Comparison of ENCODE assay signal across 20 cellular contexts in genomic region chr1:111196213-111196612, GRCh38. TPM values are rescaled to one million over a fixed set of nuclear protein-coding genes. Genes with fewer than 3 reads are reported as not detected.
DNase-seq lines count a peak whose midpoint lies in the region; ATAC-seq and TF ChIP-seq lines count a peak whose summit lies in the region.
"Had no signal": no experiment of that assay in that cellular context is flagged by ENCODE, and none has a peak within 500 bp of the region (broad histone marks: within the 10 kb centered on the region; RNA-seq: fewer than 3 reads in every experiment).

No MANE protein-coding gene starts in this region.

- DNase-seq in activated naive CD4-positive, alpha-beta T cell treated with anti-CD3 and anti-CD28 coated beads for 36 hours, result no peak
- DNase-seq in activated naive CD4-positive, alpha-beta T cell treated with anti-CD3 and anti-CD28 coated beads, Interleukin-2, amount 50 U/mL, for 16 hours, result no peak
- DNase-seq in activated CD4-positive, alpha-beta memory T cell treated with anti-CD3 and anti-CD28 coated beads, Interleukin-2, amount 10 ng/mL, durations not matched to agents 7 days and 5 days, result no peak
- DNase-seq in left lobe of liver (ENCODE audit: low spot score), result peak; percentile 32
- no peak for DNase-seq in upper lobe of right lung
- DNase-seq in NCI-H2171 treated with DMSO at 0.1 percent for 48 hours (lab: John Stamatoyannopoulos, UW), result no peak
- DNase-seq: aorta, Caco-2, heart left ventricle, MM.1S, NCI-H2029, NCI-H524, SHP77, stomach, uterus had no signal

- H3K27me3 ChIP-seq in upper lobe of right lung, result no peaks in the 10 kb centered on the region
- H3K27me3 ChIP-seq: neural progenitor cell, stomach, uterus had no signal

- H3K27me3 Mint-ChIP-seq in activated naive CD4-positive, alpha-beta T cell treated with anti-CD3 and anti-CD28 coated beads for 36 hours (ENCODE audit: low read depth), result no peaks in the 10 kb centered on the region
- H3K27me3 Mint-ChIP-seq in activated CD4-positive, alpha-beta memory T cell treated with anti-CD3 and anti-CD28 coated beads, Interleukin-2, amount 10 ng/mL, durations not matched to agents 7 days and 5 days, result no peaks in the 10 kb centered on the region

- ATAC-seq in left lobe of liver, result no peak
- no peak for ATAC-seq in upper lobe of right lung
- ATAC-seq in HG03342 (IDR thresholded peaks at IDR 0.05; ENCODE audit: unreplicated experiment), result no peak
- ATAC-seq in HG03378 (IDR thresholded peaks at IDR 0.05; ENCODE audit: unreplicated experiment), result no peak
- ATAC-seq: heart left ventricle, HepG2 had no signal

- intact Hi-C loops in activated naive CD4-positive, alpha-beta T cell treated with anti-CD3 and anti-CD28 coated beads for 36 hours (cut with micrococcal nuclease), result no loop called here
- intact Hi-C loops in upper lobe of right lung (cut with DNase I), result no loop called here

- TF ChIP-seq CTCF in upper lobe of right lung (IDR thresholded peaks at IDR 0.05), result no peak

- peak overlapping the region; percentile 99 for H3K27ac Mint-ChIP-seq in activated naive CD4-positive, alpha-beta T cell treated with anti-CD3 and anti-CD28 coated beads for 36 hours
- peak overlapping the region; percentile 93 for H3K27ac Mint-ChIP-seq in activated CD4-positive, alpha-beta memory T cell treated with anti-CD3 and anti-CD28 coated beads, Interleukin-2, amount 10 ng/mL, durations not matched to agents 7 days and 5 days
- H3K27ac Mint-ChIP-seq: neural progenitor cell had no signal

- CTCF ChIA-PET in activated naive CD4-positive, alpha-beta T cell treated with anti-CD3 and anti-CD28 coated beads for 36 hours (lab: Charles Lee), result interaction anchor here (1.0 to 13.5 kb wide), 4 partner anchors 23 to 204 kb away, joined by 3 to 234 read pairs (median 9); no protein-coding TSS in a partner anchor
- CTCF ChIA-PET in activated CD4-positive, alpha-beta memory T cell treated with anti-CD3 and anti-CD28 coated beads, Interleukin-2, amount 10 ng/mL, durations not matched to agents 7 days and 5 days (lab: Charles Lee), result interaction anchor here (0.9 to 10.6 kb wide), 4 partner anchors 21 to 204 kb away, joined by 3 to 275 read pairs (median 21); no protein-coding TSS in a partner anchor

- POLR2A ChIA-PET in activated CD4-positive, alpha-beta memory T cell treated with anti-CD3 and anti-CD28 coated beads, Interleukin-2, amount 10 ng/mL, durations not matched to agents 7 days and 5 days (lab: Charles Lee), result interaction anchor here (1.5 to 14.7 kb wide), 3 partner anchors 9 to 56 kb away, joined by 4 to 590 read pairs (median 15); partner anchors contain the start of genes CEPT1 and DRAM2

- H3K9me3 Mint-ChIP-seq in activated naive CD4-positive, alpha-beta T cell treated with anti-CD3 and anti-CD28 coated beads for 36 hours, result no peaks in the 10 kb centered on the region
- no peaks in the 10 kb centered on the region for H3K9me3 Mint-ChIP-seq in activated CD4-positive, alpha-beta memory T cell treated with anti-CD3 and anti-CD28 coated beads, Interleukin-2, amount 10 ng/mL, durations not matched to agents 7 days and 5 days
- H3K9me3 Mint-ChIP-seq: neural progenitor cell had no signal

- H3K27ac ChIP-seq in upper lobe of right lung, result peak overlapping the region; percentile 28
- H3K27ac ChIP-seq: neural progenitor cell, uterus had no signal

- H3K36me3 Mint-ChIP-seq in activated naive CD4-positive, alpha-beta T cell treated with anti-CD3 and anti-CD28 coated beads for 36 hours (ENCODE audit: low read depth), result peaks cover 94% of the 10 kb centered on the region
- peaks cover 92% of the 10 kb centered on the region for H3K36me3 Mint-ChIP-seq in activated CD4-positive, alpha-beta memory T cell treated with anti-CD3 and anti-CD28 coated beads, Interleukin-2, amount 10 ng/mL, durations not matched to agents 7 days and 5 days (ENCODE audit: low read depth)
- H3K36me3 Mint-ChIP-seq: neural progenitor cell had no signal

- peaks cover 33% of the 10 kb centered on the region for H3K36me3 ChIP-seq in upper lobe of right lung
- H3K36me3 ChIP-seq: neural progenitor cell, uterus had no signal

- peak overlapping the region; percentile 55 for H3K4me3 ChIP-seq in upper lobe of right lung
- H3K4me3 ChIP-seq: neural progenitor cell, uterus had no signal

- H3K4me1 ChIP-seq in upper lobe of right lung, result peaks cover 70% of the 10 kb centered on the region
- H3K4me1 ChIP-seq: neural progenitor cell, uterus had no signal

- H3K4me1 Mint-ChIP-seq in activated naive CD4-positive, alpha-beta T cell treated with anti-CD3 and anti-CD28 coated beads for 36 hours (ENCODE audit: low read depth), result peaks cover 71% of the 10 kb centered on the region
- H3K4me1 Mint-ChIP-seq in activated CD4-positive, alpha-beta memory T cell treated with anti-CD3 and anti-CD28 coated beads, Interleukin-2, amount 10 ng/mL, durations not matched to agents 7 days and 5 days, result peaks cover 76% of the 10 kb centered on the region

- peak overlapping the region; percentile 98 for H3K4me3 Mint-ChIP-seq in activated naive CD4-positive, alpha-beta T cell treated with anti-CD3 and anti-CD28 coated beads for 36 hours
- H3K4me3 Mint-ChIP-seq in activated CD4-positive, alpha-beta memory T cell treated with anti-CD3 and anti-CD28 coated beads, Interleukin-2, amount 10 ng/mL, durations not matched to agents 7 days and 5 days, result peak overlapping the region; percentile 96
- H3K4me3 Mint-ChIP-seq: neural progenitor cell had no signal

- H3K9me3 ChIP-seq in upper lobe of right lung, result no peaks in the 10 kb centered on the region
- H3K9me3 ChIP-seq: Caco-2, heart left ventricle, stomach, uterus had no signal

RNA-seq across cellular contexts. Expression of gene DENND2D, which starts 4.2 kb away (rescaled TPM):
- total RNA-seq in activated naive CD4-positive, alpha-beta T cell treated with anti-CD3 and anti-CD28 coated beads for 36 hours, result 100 to 1,000 TPM; 210 to 213 TPM
- 100 to 1,000 TPM; 207 to 210 TPM for total RNA-seq in activated CD4-positive, alpha-beta memory T cell treated with anti-CD3 and anti-CD28 coated beads, Interleukin-2, amount 10 ng/mL, durations not matched to agents 7 days and 5 days
- total RNA-seq in left lobe of liver, result 14.9 TPM
- total RNA-seq in upper lobe of right lung, result 78.2 TPM

RNA-seq across cellular contexts. Expression of gene CHI3L2, which starts 31.3 kb away (rescaled TPM):
- 1 to 10 TPM; 5.3 to 5.5 TPM for total RNA-seq in activated naive CD4-positive, alpha-beta T cell treated with anti-CD3 and anti-CD28 coated beads for 36 hours
- 1 to 10 TPM; 8.5 to 9.0 TPM for total RNA-seq in activated CD4-positive, alpha-beta memory T cell treated with anti-CD3 and anti-CD28 coated beads, Interleukin-2, amount 10 ng/mL, durations not matched to agents 7 days and 5 days
- total RNA-seq in left lobe of liver (0.23 TPM), upper lobe of right lung (50.3 TPM)
- total RNA-seq: Caco-2, cerebellum had no signal

RNA-seq across cellular contexts. Expression of gene CEPT1, which starts 56.2 kb away (rescaled TPM):
- total RNA-seq in activated naive CD4-positive, alpha-beta T cell treated with anti-CD3 and anti-CD28 coated beads for 36 hours, result 10 to 100 TPM; 29.0 to 30.3 TPM
- total RNA-seq in activated CD4-positive, alpha-beta memory T cell treated with anti-CD3 and anti-CD28 coated beads, Interleukin-2, amount 10 ng/mL, durations not matched to agents 7 days and 5 days, result 10 to 100 TPM; 31.0 to 32.5 TPM
- total RNA-seq in left lobe of liver (26.6 TPM), upper lobe of right lung (57.6 TPM)

RNA-seq across cellular contexts. Expression of gene DRAM2, which starts 56.3 kb away (rescaled TPM):
- total RNA-seq in activated naive CD4-positive, alpha-beta T cell treated with anti-CD3 and anti-CD28 coated beads for 36 hours, result 10 to 100 TPM; 27.7 to 31.1 TPM
- 10 to 100 TPM; 33.0 to 38.0 TPM for total RNA-seq in activated CD4-positive, alpha-beta memory T cell treated with anti-CD3 and anti-CD28 coated beads, Interleukin-2, amount 10 ng/mL, durations not matched to agents 7 days and 5 days
- total RNA-seq in left lobe of liver (15.0 TPM), upper lobe of right lung (50.8 TPM)
